Comparison of ENCODE assay signal across 1 cellular context in genomic region chr2:234771985-234772774, GRCh38.
TF ChIP-seq lines count a peak whose summit lies in the region.

No MANE protein-coding gene starts in this region.

TF ChIP-seq in HepG2, 621 proteins besides CTCF, POLR2A, EP300 and RAD21 (continued from another document):
- no peak for TF ChIP-seq AHDC1 (CRISPR knock-in tag; IDR thresholded peaks at IDR 0.05; ENCODE audit: borderline replicate concordance)
